In the genomic region with DNA sequence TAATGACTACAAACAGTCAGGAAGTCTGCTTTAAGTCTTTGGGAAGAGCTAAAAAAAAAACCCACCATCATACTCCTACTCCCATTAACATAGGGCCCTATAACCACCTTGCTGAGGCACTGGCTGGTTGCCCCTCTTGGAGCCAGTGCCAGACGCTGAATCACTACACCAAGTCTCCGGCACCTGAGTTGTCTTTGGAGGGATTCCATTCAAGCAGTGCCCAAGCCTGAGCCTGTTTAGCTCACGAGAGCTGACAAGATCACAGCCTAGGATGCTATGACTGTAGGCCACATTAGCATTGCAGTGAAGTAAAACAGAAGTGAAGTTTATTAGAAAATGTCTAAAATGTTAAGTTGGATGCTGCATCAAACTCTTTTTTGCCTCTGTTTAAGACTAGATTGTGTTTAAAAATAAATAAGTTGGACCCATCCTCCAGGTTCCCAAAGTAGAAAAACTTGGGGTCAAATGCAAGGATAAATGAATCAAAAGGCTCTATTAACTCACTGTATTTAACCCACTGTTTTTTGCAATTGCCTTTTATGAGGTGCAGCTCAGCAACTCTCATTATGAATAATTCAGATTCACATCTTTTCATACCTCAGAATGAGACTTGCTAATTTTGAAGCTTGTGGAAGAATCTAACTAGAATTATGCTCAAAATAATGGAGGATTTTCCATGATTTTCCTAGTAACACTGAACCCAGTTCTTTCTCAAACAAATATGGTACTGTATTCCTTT, we compare ENCODE assay signal across 17 cellular contexts.
DNase-seq lines count a peak whose midpoint lies in the region; ATAC-seq and TF ChIP-seq lines count a peak whose summit lies in the region.
"Had no signal": no experiment of that assay in that cellular context is flagged by ENCODE, and none has a peak within 500 bp of the region (broad histone marks: within the 10 kb centered on the region; RNA-seq: fewer than 3 reads in every experiment).

No MANE protein-coding gene starts in this region.

- CTCF ChIA-PET in MCF 10A (lab: Yijun Ruan, JAX) (no interaction called here), RWPE1 (lab: Yijun Ruan, JAX) (interaction anchor here (0.5 kb wide), 1 partner anchor 1255 kb away, joined by 3 read pairs; no protein-coding TSS in a partner anchor)

- H3K4me3 ChIP-seq in breast epithelium (no peak overlapping the region), hepatocyte (no peak overlapping the region), thoracic aorta (no peak overlapping the region)
- H3K4me3 ChIP-seq: HAP-1, lung, neural progenitor cell, right lobe of liver had no signal

- H3K4me1 Mint-ChIP-seq in MCF 10A (ENCODE audit: insufficient read depth, unreplicated experiment): peaks cover 9% of the 10 kb centered on the region
- peaks cover 71% of the 10 kb centered on the region for H3K4me1 Mint-ChIP-seq in T-helper 17 cell

- no peaks in the 10 kb centered on the region for H4K20me1 ChIP-seq in hepatocyte (ENCODE audit: insufficient read depth, poor library complexity, severe bottlenecking)

- intact Hi-C loops in MCF 10A (cut with micrococcal nuclease) (no loop called here), breast epithelium (cut with DNase I; ENCODE audit: low total_unique reads) (no loop called here)

- no peak overlapping the region for H2AFZ ChIP-seq in hepatocyte
- H2AFZ ChIP-seq: neural progenitor cell had no signal

- no TSS peak for BruUV-seq in MCF 10A (replicated peaks; lab: Mats Ljungman, UMichigan)

- H3K36me3 Mint-ChIP-seq in MCF 10A (ENCODE audit: insufficient read depth, unreplicated experiment) (no peaks in the 10 kb centered on the region), T-helper 17 cell (ENCODE audit: low read depth) (peaks cover 12% of the 10 kb centered on the region)
- H3K36me3 Mint-ChIP-seq: neural progenitor cell had no signal

- TF ChIP-seq CTCF in MCF 10A (IDR thresholded peaks at IDR 0.05; ENCODE audit: unreplicated experiment) (no peak), breast epithelium (IDR thresholded peaks at IDR 0.05) (no peak), hepatocyte (IDR thresholded peaks at IDR 0.05; ENCODE audit: poor library complexity) (no peak), thoracic aorta (IDR thresholded peaks at IDR 0.05) (no peak), RWPE1 (conservative IDR thresholded peaks at IDR 0.05; ENCODE audit: low read depth) (no peak)

- H3K4me2 ChIP-seq in hepatocyte: no peak overlapping the region
- H3K4me2 ChIP-seq: neural progenitor cell had no signal

- H3K4me1 ChIP-seq in breast epithelium: no peaks in the 10 kb centered on the region
- peaks cover 28% of the 10 kb centered on the region for H3K4me1 ChIP-seq in hepatocyte (ENCODE audit: insufficient read depth)
- H3K4me1 ChIP-seq in thoracic aorta (ENCODE audit: control insufficient read depth in 1 of 2, low read depth in 2 of 2): peaks cover 45 to 97% of the 10 kb centered on the region in 2 donors
- H3K4me1 ChIP-seq: HAP-1, neural progenitor cell had no signal

- H3K27me3 ChIP-seq in breast epithelium (no peaks in the 10 kb centered on the region), hepatocyte (no peaks in the 10 kb centered on the region), thoracic aorta (replicated peaks; ENCODE audit: insufficient read depth) (no peaks in the 10 kb centered on the region)
- H3K27me3 ChIP-seq: neural progenitor cell, right lobe of liver had no signal

- no peaks in the 10 kb centered on the region for H3K36me3 ChIP-seq in breast epithelium
- H3K36me3 ChIP-seq in hepatocyte (replicated peaks; ENCODE audit: insufficient read depth, low read depth): no peaks in the 10 kb centered on the region
- H3K36me3 ChIP-seq in thoracic aorta: no peaks in the 10 kb centered on the region
- H3K36me3 ChIP-seq: HAP-1, neural progenitor cell, right lobe of liver had no signal

- no peak for ATAC-seq in T-helper 17 cell
- ATAC-seq in thoracic aorta (ENCODE audit: insufficient number of reproducible peaks, low FRiP score, low read depth): peak; percentile 35

- peak; percentile 42 for DNase-seq in MCF 10A (ENCODE audit: unreplicated experiment)
- DNase-seq in breast epithelium (ENCODE audit: low spot score in 2 of 2): no peak
- DNase-seq in T-helper 17 cell: no peak
- DNase-seq in hepatocyte (ENCODE audit: low spot score): no peak
- DNase-seq in thoracic aorta (ENCODE audit: low spot score): no peak
- no peak for DNase-seq in RWPE1 (ENCODE audit: low spot score)
- no peak for DNase-seq in MV-4-11 (lab: John Stamatoyannopoulos, UW)
- no peak for DNase-seq in NCI-H510A (lab: John Stamatoyannopoulos, UW)
- DNase-seq: anterior cingulate cortex; DMS79; NCI-H1417; NCI-H2227 treated with DMSO at 0.1 percent for 48 hours; right lobe of liver; stimulated activated naive CD4-positive, alpha-beta T cell had no signal

- WGBS in hepatocyte (ENCODE audit: low lambda C conversion rate, missing lambda C conversion rate): 92% methylated on average over 3 of the region's 3 CpGs

- no peaks in the 10 kb centered on the region for H3K9me3 ChIP-seq in breast epithelium
- H3K9me3 ChIP-seq in T-helper 17 cell (ENCODE audit: control insufficient read depth, low read length, poor library complexity, severe bottlenecking): no peaks in the 10 kb centered on the region
- no peaks in the 10 kb centered on the region for H3K9me3 ChIP-seq in hepatocyte (ENCODE audit: low read depth)
- H3K9me3 ChIP-seq in thoracic aorta: no peaks in the 10 kb centered on the region
- H3K9me3 ChIP-seq: HAP-1, right lobe of liver had no signal

- H3K27ac ChIP-seq in breast epithelium (no peak overlapping the region), hepatocyte (peak overlapping the region; percentile 84), thoracic aorta (peak overlapping the region in 1 of 2 donors; percentile 61), RWPE1 (no peak overlapping the region)
- H3K27ac ChIP-seq: neural progenitor cell, right lobe of liver had no signal

- peaks cover 88% of the 10 kb centered on the region for H3K79me2 ChIP-seq in hepatocyte

- H3K27me3 Mint-ChIP-seq in MCF 10A (ENCODE audit: insufficient read depth, unreplicated experiment): no peaks in the 10 kb centered on the region
- H3K27me3 Mint-ChIP-seq in T-helper 17 cell: no peaks in the 10 kb centered on the region

- no peaks in the 10 kb centered on the region for H3K9me2 ChIP-seq in hepatocyte (replicated peaks; ENCODE audit: insufficient read depth)

- H3K27ac Mint-ChIP-seq in MCF 10A (ENCODE audit: low read depth, unreplicated experiment) (no peak overlapping the region), T-helper 17 cell (peak overlapping the region; percentile 100)
- H3K27ac Mint-ChIP-seq: neural progenitor cell had no signal

- no peaks in the 10 kb centered on the region for H3K9me3 Mint-ChIP-seq in MCF 10A (ENCODE audit: unreplicated experiment)
- H3K9me3 Mint-ChIP-seq: neural progenitor cell had no signal

- TF ChIP-seq POLR2A in breast epithelium (IDR thresholded peaks at IDR 0.05): no peak

- POLR2A ChIA-PET in MCF 10A (lab: Yijun Ruan, JAX): interaction anchor here (1.5 kb wide), 1 partner anchor 10 kb away, joined by 4 read pairs; no protein-coding TSS in a partner anchor
- POLR2A ChIA-PET in RWPE1 (lab: Yijun Ruan, JAX; ENCODE audit: low non-redundant PET): no interaction called here

- no peak overlapping the region for H3K4me3 Mint-ChIP-seq in MCF 10A (ENCODE audit: unreplicated experiment)
- H3K4me3 Mint-ChIP-seq in T-helper 17 cell: peak overlapping the region; percentile 28
- H3K4me3 Mint-ChIP-seq: neural progenitor cell had no signal
